In genomic region chr3:190000187-190000860, GRCh38 we compare ENCODE assay signal across 32 cellular contexts.
DNase-seq lines count a peak whose midpoint lies in the region; ATAC-seq and TF ChIP-seq lines count a peak whose summit lies in the region.
"Had no signal": no experiment of that assay in that cellular context is flagged by ENCODE, and none has a peak within 500 bp of the region (broad histone marks: within the 10 kb centered on the region; RNA-seq: fewer than 3 reads in every experiment).

No MANE protein-coding gene starts in this region.

- H4K20me1 ChIP-seq in GM23248 (ENCODE audit: insufficient read depth) = no peaks in the 10 kb centered on the region
- no peaks in the 10 kb centered on the region for H4K20me1 ChIP-seq in osteoblast (ENCODE audit: insufficient read depth, low read length)

- H3K36me3 ChIP-seq in GM23248 (ENCODE audit: low read depth) (no peaks in the 10 kb centered on the region), SJCRH30 (no peaks in the 10 kb centered on the region), iPS-18a (ENCODE audit: control insufficient read depth, low read depth, low read length) (no peaks in the 10 kb centered on the region), osteoblast (ENCODE audit: insufficient read depth, low read length) (no peaks in the 10 kb centered on the region)
- H3K36me3 ChIP-seq: esophagus muscularis mucosa, left ventricle myocardium inferior, pancreas, upper lobe of left lung had no signal

- in situ Hi-C loops in GM23248 (cut with MboI) = no loop called here
- in situ Hi-C loops in G401 (cut with HindIII; ENCODE audit: low sequenced_read_pairs) = no loop called here

- H3K9ac ChIP-seq in GM23248 = no peak overlapping the region
- no peak overlapping the region for H3K9ac ChIP-seq in iPS-18a (ENCODE audit: low read length)

- H3K79me2 ChIP-seq in GM23248 (ENCODE audit: insufficient read depth) (no peaks in the 10 kb centered on the region), osteoblast (ENCODE audit: insufficient read depth, low read length) (no peaks in the 10 kb centered on the region)

- H3K4me1 ChIP-seq in GM23248 (ENCODE audit: insufficient read depth) = peaks cover 21% of the 10 kb centered on the region
- peaks cover 48% of the 10 kb centered on the region for H3K4me1 ChIP-seq in SJCRH30
- H3K4me1 ChIP-seq in iPS-18a (ENCODE audit: control insufficient read depth, low read depth, low read length) = peaks cover 40% of the 10 kb centered on the region
- H3K4me1 ChIP-seq in osteoblast (ENCODE audit: insufficient read depth, low read length) = peaks cover 40% of the 10 kb centered on the region
- peaks cover 15% of the 10 kb centered on the region for H3K4me1 ChIP-seq in foreskin keratinocyte
- H3K4me1 ChIP-seq: Caco-2, pancreas had no signal

- no peaks in the 10 kb centered on the region for H3K9me2 ChIP-seq in GM23248 (ENCODE audit: insufficient read depth)

- DNase-seq in GM23248 = no peak
- no peak for DNase-seq in SJCRH30
- no peak for DNase-seq in osteoblast (ENCODE audit: insufficient read length, low spot score, missing footprints)
- no peak for DNase-seq in G401 (ENCODE audit: low spot score)
- DNase-seq in coronary artery (ENCODE audit: low spot score) = no peak
- no peak for DNase-seq in stimulated activated naive CD4-positive, alpha-beta T cell (lab: John Stamatoyannopoulos, UW)
- no peak for DNase-seq in foreskin keratinocyte
- DNase-seq: activated B cell treated with CpG ODN at 0.5 μM for 24 hours; activated CD4-positive, alpha-beta T cell treated with anti-CD3 and anti-CD28 coated beads, Interleukin-2, amount 50 U/mL, for 1 hour; C1 segment of cervical spinal cord; Caco-2; DMS79; endodermal cell; HFFc6; immature natural killer cell; left ventricle myocardium inferior; midbrain; naive thymus-derived CD8-positive, alpha-beta T cell; NCI-H1092 treated with DMSO at 0.1 percent for 48 hours; NCI-H187; NCI-H524; pancreas; PC-9; retina; SHP77 treated with DMSO at 0.1 percent for 48 hours; stimulated activated CD4-positive, alpha-beta T cell treated with anti-CD3 and anti-CD28 coated beads, Interleukin-2, amount 100 ng/mL, for 48 hours; substantia nigra; T1000; upper lobe of left lung had no signal

- H3K27ac ChIP-seq in GM23248 (no peak overlapping the region), SJCRH30 (peak overlapping the region; percentile 67), iPS-18a (ENCODE audit: low read length) (peak overlapping the region; percentile 15), osteoblast (ENCODE audit: low read depth, low read length) (peak overlapping the region; percentile 4), coronary artery (no peak overlapping the region), foreskin keratinocyte (no peak overlapping the region)
- H3K27ac ChIP-seq: esophagus muscularis mucosa, HL-60, left ventricle myocardium inferior, pancreas, PC-9, upper lobe of left lung had no signal

- H2AFZ ChIP-seq in GM23248 (peak overlapping the region; percentile 17; the same call in 1 of the 2 replicates), osteoblast (ENCODE audit: low read length) (peak overlapping the region; percentile 24)
- H2AFZ ChIP-seq: PC-9 had no signal

- H3K27me3 ChIP-seq in GM23248 (replicated peaks; ENCODE audit: insufficient read depth) (no peaks in the 10 kb centered on the region), SJCRH30 (no peaks in the 10 kb centered on the region), iPS-18a (ENCODE audit: control insufficient read depth, insufficient read depth, low read length) (no peaks in the 10 kb centered on the region), osteoblast (ENCODE audit: insufficient read depth, low read length) (no peaks in the 10 kb centered on the region), foreskin keratinocyte (no peaks in the 10 kb centered on the region)
- H3K27me3 ChIP-seq: esophagus muscularis mucosa, pancreas, upper lobe of left lung had no signal

- no peak for TF ChIP-seq CTCF in osteoblast (IDR thresholded peaks at IDR 0.05; ENCODE audit: extremely low read depth, low read depth, low read length)
- TF ChIP-seq CTCF in coronary artery (IDR thresholded peaks at IDR 0.05) = no peak
- no peak for TF ChIP-seq CTCF in foreskin keratinocyte (conservative IDR thresholded peaks at IDR 0.05)

- H3K4me3 ChIP-seq in GM23248 (no peak overlapping the region), SJCRH30 (no peak overlapping the region), iPS-18a (ENCODE audit: low read length) (peak overlapping the region; percentile 1), osteoblast (ENCODE audit: insufficient read depth, low read length) (no peak overlapping the region), coronary artery (no peak overlapping the region)
- H3K4me3 ChIP-seq: esophagus muscularis mucosa, pancreas, PC-9, upper lobe of left lung had no signal

- peaks cover 16% of the 10 kb centered on the region; the same call in 1 of the 2 replicates for H3F3A ChIP-seq in GM23248 (ENCODE audit: insufficient read depth)

- H3K4me2 ChIP-seq in GM23248 (ENCODE audit: unreplicated experiment) (no peak overlapping the region), osteoblast (ENCODE audit: insufficient read depth, low read length) (peak overlapping the region; percentile 39)
- H3K4me2 ChIP-seq: PC-9 had no signal

- H3K9me3 ChIP-seq in GM23248 (ENCODE audit: low read depth) = no peaks in the 10 kb centered on the region
- no peaks in the 10 kb centered on the region for H3K9me3 ChIP-seq in SJCRH30 (replicated peaks)
- H3K9me3 ChIP-seq in iPS-18a (ENCODE audit: control insufficient read depth, low read depth, low read length) = no peaks in the 10 kb centered on the region
- H3K9me3 ChIP-seq in osteoblast (ENCODE audit: low read depth, low read length) = no peaks in the 10 kb centered on the region
- H3K9me3 ChIP-seq: Caco-2, esophagus muscularis mucosa, left ventricle myocardium inferior, pancreas, upper lobe of left lung had no signal

- ATAC-seq in foreskin keratinocyte = no peak
- ATAC-seq: naive thymus-derived CD8-positive, alpha-beta T cell; pancreas had no signal

- 86 to 88% methylated on average over 4 of the region's 4 CpGs for WGBS in GM23248 (ENCODE audit: low coverage in 1 of 2, low lambda C conversion rate in 2 of 2, missing lambda C conversion rate in 2 of 2), 2 experiments

Comparison
In these comparisons a context has a peak if more than half of its experiments do, and no peak if none do; other contexts are left out.
1. H3K27ac ChIP-seq: peak in SJCRH30 (single experiment), iPS-18a (single experiment) and osteoblast (single experiment); none in GM23248 (single experiment), coronary artery (0 of 2) and foreskin keratinocyte (single experiment).